In genomic region chr2:24189551-24189950, GRCh38 we compare ENCODE assay signal across 20 cellular contexts. TPM values are rescaled to one million over a fixed set of nuclear protein-coding genes. Genes with fewer than 3 reads are reported as not detected.
DNase-seq lines count a peak whose midpoint lies in the region; ATAC-seq, FAIRE-seq and TF ChIP-seq lines count a peak whose summit lies in the region.
"Had no signal": no experiment of that assay in that cellular context is flagged by ENCODE, and none has a peak within 500 bp of the region (broad histone marks: within the 10 kb centered on the region; RNA-seq: fewer than 3 reads in every experiment).

No MANE protein-coding gene starts in this region.

- FAIRE-seq in K562 (lab: Jason Lieb, UNC) (no peak), frontal cortex (lab: Jason Lieb, UNC) (no peak)
- FAIRE-seq: GM12892, GM18507 had no signal

- H3K4me3 ChIP-seq in GM23338 (no peak overlapping the region), K562 (no peak overlapping the region), mesendoderm (ENCODE audit: low read length) (no peak overlapping the region), osteoblast (ENCODE audit: insufficient read depth, low read length) (no peak overlapping the region)
- H3K4me3 ChIP-seq: BLaER1 treated with 17β-estradiol and CSF1 and Interleukin-3, amounts not matched to agents 10 nM and 100 nM; HAP-1 had no signal

- TF ChIP-seq RAD21 in K562 (CRISPR knock-in tag; conservative IDR thresholded peaks at IDR 0.05 in 1 of 2, IDR thresholded peaks at IDR 0.05 in 1 of 2): no peak

- H3K9me2 ChIP-seq in GM23338 (ENCODE audit: insufficient read depth): no peaks in the 10 kb centered on the region; the same call in 1 of the 2 replicates

- H3K79me2 ChIP-seq in GM23338 (replicated peaks; ENCODE audit: insufficient read depth) (no peaks in the 10 kb centered on the region), K562 (ENCODE audit: control insufficient read depth, insufficient read depth, low read length) (no peaks in the 10 kb centered on the region), mesendoderm (ENCODE audit: control insufficient read depth, insufficient read depth, low read length) (no peaks in the 10 kb centered on the region), osteoblast (ENCODE audit: insufficient read depth, low read length) (no peaks in the 10 kb centered on the region)

- H3K4me3 Mint-ChIP-seq in GM23338: no peak overlapping the region
- H3K4me3 Mint-ChIP-seq in type B pancreatic cell: no peak overlapping the region
- H3K4me3 Mint-ChIP-seq: B cell; CD8-positive, alpha-beta T cell had no signal

- no peak overlapping the region for H3K56ac ChIP-seq in mesendoderm (ENCODE audit: low read length)

- H2AFZ ChIP-seq in GM23338 (peak overlapping the region; percentile 83), K562 (ENCODE audit: low read depth, low read length) (peak overlapping the region; percentile 2; the same call in 1 of the 2 replicates), osteoblast (ENCODE audit: low read length) (no peak overlapping the region)

- H3K27ac Mint-ChIP-seq in GM23338: no peak overlapping the region
- no peak overlapping the region for H3K27ac Mint-ChIP-seq in type B pancreatic cell
- H3K27ac Mint-ChIP-seq: B cell; CD8-positive, alpha-beta T cell had no signal

- no peak for TF ChIP-seq EP300 in K562 (IDR thresholded peaks at IDR 0.05; ENCODE audit: low read length)

- H3K4ac ChIP-seq in mesendoderm (ENCODE audit: low read depth, low read length): no peak overlapping the region

- no peak overlapping the region for H3K23ac ChIP-seq in mesendoderm (ENCODE audit: low read length)

- no peaks in the 10 kb centered on the region for H3K9me1 ChIP-seq in K562 (ENCODE audit: control insufficient read depth, insufficient read depth, low read length)

- no peak; a peak in 1 of 4 replicates for TF ChIP-seq CTCF in GM23338 (conservative IDR thresholded peaks at IDR 0.05; ENCODE audit: low read depth in 2 of 2)
- TF ChIP-seq CTCF in K562 (IDR thresholded peaks at IDR 0.05 in 2 of 3, conservative IDR thresholded peaks at IDR 0.05 in 1 of 3; ENCODE audit: insufficient read depth in 2 of 3, low read depth in 1 of 3, low read length in 3 of 3): no peak
- TF ChIP-seq CTCF in osteoblast (IDR thresholded peaks at IDR 0.05; ENCODE audit: extremely low read depth, low read depth, low read length): no peak
- no peak for TF ChIP-seq CTCF in type B pancreatic cell (conservative IDR thresholded peaks at IDR 0.05)

- H2AK5ac ChIP-seq in mesendoderm (ENCODE audit: low read length): no peak overlapping the region

- H4K8ac ChIP-seq in mesendoderm (ENCODE audit: low read depth, low read length): no peak overlapping the region

- H4K5ac ChIP-seq in mesendoderm (ENCODE audit: low read length): no peak overlapping the region

- H4K20me1 ChIP-seq in GM23338 (replicated peaks; ENCODE audit: insufficient read depth) (no peaks in the 10 kb centered on the region), K562 (replicated peaks; ENCODE audit: control insufficient read depth, insufficient read depth, low read length) (no peaks in the 10 kb centered on the region), osteoblast (ENCODE audit: insufficient read depth, low read length) (no peaks in the 10 kb centered on the region)
- H4K20me1 ChIP-seq: BLaER1 treated with 17β-estradiol and CSF1 and Interleukin-3, amounts not matched to agents 10 nM and 100 nM had no signal

- H3K9me3 ChIP-seq in K562 (replicated peaks; ENCODE audit: control insufficient read depth, insufficient read depth, low read depth, low read length) (peaks cover 3% of the 10 kb centered on the region; the same call in 1 of the 2 replicates), osteoblast (ENCODE audit: low read depth, low read length) (no peaks in the 10 kb centered on the region)
- H3K9me3 ChIP-seq: BLaER1 treated with 17β-estradiol and CSF1 and Interleukin-3, amounts not matched to agents 10 nM and 100 nM; HAP-1 had no signal

- peak; percentile 37 for ATAC-seq in GM23338
- ATAC-seq in K562: no peak
- ATAC-seq: CD8-positive, alpha-beta T cell had no signal

- POLR2A ChIA-PET in K562 (lab: Yijun Ruan, JAX): no interaction called here

- H3K9ac ChIP-seq in K562 (ENCODE audit: insufficient read depth in 1 of 2, low read depth in 2 of 2, low read length in 2 of 2) (no peak overlapping the region), mesendoderm (ENCODE audit: low read length) (no peak overlapping the region)
- H3K9ac ChIP-seq: BLaER1 treated with 17β-estradiol and CSF1 and Interleukin-3, amounts not matched to agents 10 nM and 100 nM had no signal

- CTCF ChIA-PET in K562 (lab: Yijun Ruan, JAX; ENCODE audit: low intra/inter-chr PET ratio): no interaction called here

- DNase-seq in GM23338 (ENCODE audit: low spot score) (peak; percentile 49), K562 (ENCODE audit: extremely low read depth in 1 of 4, low spot score in 3 of 4) (no peak), mesendoderm (peak; percentile 35), osteoblast (ENCODE audit: insufficient read length, low spot score, missing footprints) (peak; percentile 1), Kasumi-1 (lab: John Stamatoyannopoulos, UW) (no peak), frontal cortex (ENCODE audit: low spot score in 2 of 2) (no peak), type B pancreatic cell (ENCODE audit: extremely low spot score, unreplicated experiment) (no peak)
- DNase-seq: CD8-positive, alpha-beta T cell; COR-L47; DMS 273 treated with DMSO at 0.1 percent for 48 hours; DMS53; GDM1 had no signal

- H3K4me1 ChIP-seq in GM23338 (ENCODE audit: insufficient read depth): no peaks in the 10 kb centered on the region
- H3K4me1 ChIP-seq in K562 (replicated peaks in 1 of 2; ENCODE audit: control insufficient read depth in 2 of 2, insufficient read depth in 2 of 2, low read length in 2 of 2): no peaks in the 10 kb centered on the region; a peak in 1 of 5 replicates
- H3K4me1 ChIP-seq in mesendoderm (ENCODE audit: control insufficient read depth, low read depth, low read length): peaks cover 7% of the 10 kb centered on the region
- no peaks in the 10 kb centered on the region for H3K4me1 ChIP-seq in osteoblast (ENCODE audit: insufficient read depth, low read length)
- H3K4me1 ChIP-seq: BLaER1 treated with 17β-estradiol and CSF1 and Interleukin-3, amounts not matched to agents 10 nM and 100 nM; HAP-1 had no signal

- H3K4me1 Mint-ChIP-seq in GM23338 (no peaks in the 10 kb centered on the region), type B pancreatic cell (ENCODE audit: unreplicated experiment) (peaks cover 6% of the 10 kb centered on the region)
- H3K4me1 Mint-ChIP-seq: B cell had no signal

- no peaks in the 10 kb centered on the region for H3F3A ChIP-seq in GM23338 (replicated peaks; ENCODE audit: low read depth)

- in situ Hi-C loops in K562 (cut with MboI): no loop called here

- no peak overlapping the region for H2BK120ac ChIP-seq in mesendoderm (ENCODE audit: low read depth, low read length)

- no peak overlapping the region for H2BK5ac ChIP-seq in mesendoderm (ENCODE audit: low read length)

- no peak overlapping the region for H3K4me2 ChIP-seq in GM23338
- no peak overlapping the region for H3K4me2 ChIP-seq in K562 (ENCODE audit: insufficient read depth, low read length)
- H3K4me2 ChIP-seq in mesendoderm (ENCODE audit: low read length): no peak overlapping the region
- H3K4me2 ChIP-seq in osteoblast (ENCODE audit: insufficient read depth, low read length): no peak overlapping the region
- H3K4me2 ChIP-seq: BLaER1 treated with 17β-estradiol and CSF1 and Interleukin-3, amounts not matched to agents 10 nM and 100 nM had no signal

- H3K27me3 ChIP-seq in GM23338 (ENCODE audit: insufficient read depth) (no peaks in the 10 kb centered on the region), K562 (ENCODE audit: control insufficient read depth in 2 of 2, insufficient read depth in 2 of 2, low read length in 2 of 2) (peaks cover 10 to 15% of the 10 kb centered on the region in 2 experiments; a peak in 4 of 5 replicates), mesendoderm (ENCODE audit: insufficient read depth, low read length, poor library complexity) (no peaks in the 10 kb centered on the region), osteoblast (ENCODE audit: insufficient read depth, low read length) (peaks cover 4% of the 10 kb centered on the region)
- H3K27me3 ChIP-seq: BLaER1 treated with 17β-estradiol and CSF1 and Interleukin-3, amounts not matched to agents 10 nM and 100 nM had no signal

- H2BK15ac ChIP-seq in mesendoderm (replicated peaks; ENCODE audit: low read depth): no peak overlapping the region

- WGBS in K562 (ENCODE audit: insufficient coverage, low coverage, missing lambda C conversion rate): 15% methylated on average over 10 of the region's 10 CpGs
- WGBS in mesendoderm (ENCODE audit: extremely low coverage, insufficient coverage, low lambda C conversion rate): no CpG with 5 or more reads among the region's 10 CpGs

- BruUV-seq in K562 (replicated peaks; lab: Mats Ljungman, UMichigan): no TSS peak

- no peaks in the 10 kb centered on the region; the same call in 1 of the 3 replicates for H3K9me3 Mint-ChIP-seq in GM23338
- H3K9me3 Mint-ChIP-seq in type B pancreatic cell: peaks cover 13% of the 10 kb centered on the region

- no peak overlapping the region for H3K18ac ChIP-seq in mesendoderm (ENCODE audit: low read length)

- intact Hi-C loops in K562 (cut with micrococcal nuclease): no loop called here

- no peaks in the 10 kb centered on the region for H3K79me1 ChIP-seq in mesendoderm (ENCODE audit: low read length)

- no peak overlapping the region for H3K27ac ChIP-seq in GM23338 (ENCODE audit: low read depth)
- H3K27ac ChIP-seq in K562 (ENCODE audit: extremely low read depth, low read depth, low read length): no peak overlapping the region
- H3K27ac ChIP-seq in mesendoderm (ENCODE audit: low read depth, low read length): no peak overlapping the region
- H3K27ac ChIP-seq in osteoblast (ENCODE audit: low read depth, low read length): no peak overlapping the region
- H3K27ac ChIP-seq: BLaER1 treated with 17β-estradiol and CSF1 and Interleukin-3, amounts not matched to agents 10 nM and 100 nM had no signal

- H3K27me3 Mint-ChIP-seq in GM23338 (ENCODE audit: insufficient read depth, low read depth, poor library complexity) (peaks cover 7% of the 10 kb centered on the region), type B pancreatic cell (no peaks in the 10 kb centered on the region)
- H3K27me3 Mint-ChIP-seq: B cell had no signal

- H3K36me3 ChIP-seq in GM23338 (ENCODE audit: insufficient read depth) (no peaks in the 10 kb centered on the region), K562 (ENCODE audit: control insufficient read depth, insufficient read depth, low read length) (no peaks in the 10 kb centered on the region), mesendoderm (ENCODE audit: control insufficient read depth, insufficient read depth, low read length) (no peaks in the 10 kb centered on the region), osteoblast (ENCODE audit: insufficient read depth, low read length) (no peaks in the 10 kb centered on the region)
- H3K36me3 ChIP-seq: BLaER1 treated with 17β-estradiol and CSF1 and Interleukin-3, amounts not matched to agents 10 nM and 100 nM; HAP-1 had no signal

- no peak for TF ChIP-seq POLR2A in K562 (conservative IDR thresholded peaks at IDR 0.05)

- H3K36me3 Mint-ChIP-seq in GM23338 (ENCODE audit: low read depth): no peaks in the 10 kb centered on the region
- H3K36me3 Mint-ChIP-seq in type B pancreatic cell: no peaks in the 10 kb centered on the region

RNA-seq across cellular contexts. Expression of gene FAM228A, which starts 14.7 kb away (rescaled TPM):
- total RNA-seq in GM23338 (2014; rRNA removed; shearing (Covaris generic)): 0.12 and 0.35 TPM in 2 replicates
- 0.11 and 0.49 TPM in 2 replicates for polyA plus RNA-seq in GM23338 (2016; fragmentation: Nextera tagmentation; extraction: Ambion mirVana)
- not detected in 2 replicates for total RNA-seq in K562 (2011; cell fraction: chromatin; rRNA removed; ENCODE audit: low replicate concordance)
- not detected in 2 replicates for total RNA-seq in K562 (2011; cell fraction: nucleolus; rRNA removed)
- total RNA-seq in K562 (2011; cell fraction: nucleoplasm; rRNA removed): 0.31 TPM in 1 of 2 replicates, not detected in the other
- total RNA-seq in K562 (2014; rRNA removed): not detected in 2 replicates
- not detected in 2 replicates for total RNA-seq in K562 (2014; rRNA removed; fragmentation: Illumina TruSeq; extraction: Trizol)
- not detected in 2 replicates for total RNA-seq in K562 (2015; rRNA removed; fragmentation: Illumina TruSeq; extraction: Trizol)
- not detected in 2 replicates for total RNA-seq in K562 (2021)
- not detected in 2 replicates for polyA plus RNA-seq in K562 (2011; rRNA removed)
- not detected in 2 replicates for polyA plus RNA-seq in K562 (2011; cell fraction: cytosol; rRNA removed)
- polyA plus RNA-seq in K562 (2011; cell fraction: nucleus; rRNA removed): not detected in 2 replicates
- polyA plus RNA-seq in K562 (2012): 0.07 TPM in 1 of 2 replicates, not detected in the other
- not detected in 2 replicates for polyA plus RNA-seq in K562 (2014; fragmentation: Illumina TruSeq; extraction: Trizol)
- not detected for polyA plus RNA-seq in K562 (2014; fragmentation: Nextera tagmentation; extraction: Ambion mirVana)
- polyA plus RNA-seq in K562 (2014; rRNA removed): not detected in 2 replicates
- not detected in 2 replicates for polyA minus RNA-seq in K562 (2011; rRNA and poly(A)+ RNA removed)
- not detected in 2 replicates for polyA minus RNA-seq in K562 (2011; cell fraction: cytosol; rRNA and poly(A)+ RNA removed)
- not detected in 2 replicates for polyA minus RNA-seq in K562 (2011; cell fraction: nucleus; rRNA and poly(A)+ RNA removed)
- polyA plus RNA-seq in mesendoderm (2013, experiment 1 of 2): 0.03 TPM
- polyA plus RNA-seq in mesendoderm (2013, experiment 2 of 2): not detected
- total RNA-seq in osteoblast: 1.4 and 1.5 TPM in 2 replicates
- 3.3 TPM for total RNA-seq in frontal cortex
- not detected in 2 replicates for total RNA-seq in type B pancreatic cell (ENCODE audit: low replicate concordance)
- total RNA-seq: A172; B cell; CD8-positive, alpha-beta T cell; H4; HT-29 had no signal

Comparison
In these comparisons a context has a peak if more than half of its experiments do, and no peak if none do; other contexts are left out.
1. DNase-seq: peak in GM23338 (single experiment), mesendoderm (single experiment) and osteoblast (single experiment); none in K562 (0 of 4), Kasumi-1 (0 of 2), frontal cortex (0 of 2) and type B pancreatic cell (single experiment).